ENCODE assay signal across 17 cellular contexts in genomic region chr20:23144856-23145255, GRCh38. TPM values are rescaled to one million over a fixed set of nuclear protein-coding genes. Genes with fewer than 3 reads are reported as not detected.
DNase-seq lines count a peak whose midpoint lies in the region; ATAC-seq and TF ChIP-seq lines count a peak whose summit lies in the region.
"Had no signal": no experiment of that assay in that cellular context is flagged by ENCODE, and none has a peak within 500 bp of the region (broad histone marks: within the 10 kb centered on the region; RNA-seq: fewer than 3 reads in every experiment).

No MANE protein-coding gene starts in this region.

- TF ChIP-seq RAD21 in IMR-90 (IDR thresholded peaks at IDR 0.05; ENCODE audit: low read length) = no peak

- peak overlapping the region; percentile 56; the same call in 1 of the 2 replicates for H2AK5ac ChIP-seq in IMR-90 (ENCODE audit: low read depth, low read length)

- no peak for ATAC-seq in IMR-90 (ENCODE audit: low read depth)
- ATAC-seq in activated CD4-positive, alpha-beta T cell treated with anti-CD3 and anti-CD28 coated beads for 36 hours = no peak
- no peak for ATAC-seq in stimulated activated naive B cell treated with anti-CD40 and anti-IgM and Interleukin-4, amounts not matched to agents 10 μg/mL and 1 μg/mL and 100 μg/mL, for 72 hours (replicated peaks)
- ATAC-seq: activated naive CD4-positive, alpha-beta T cell treated with anti-CD3 and anti-CD28 coated beads, Interleukin-2, amount 50 U/mL, for 72 hours; left cardiac atrium had no signal

- H3K23ac ChIP-seq in IMR-90 (ENCODE audit: low read depth, low read length) = peak overlapping the region; percentile 15; the same call in 1 of the 2 replicates

- H2BK5ac ChIP-seq in IMR-90 (ENCODE audit: low read depth, low read length, poor library complexity, severe bottlenecking) = no peak overlapping the region

- POLR2A ChIA-PET in IMR-90 (lab: Charles Lee; ENCODE audit: unreplicated experiment) = interaction anchor here (0.5 to 0.7 kb wide), 3 partner anchors 11 to 1698 kb away, joined by 3 to 8 read pairs (median 4); no protein-coding TSS in a partner anchor
- POLR2A ChIA-PET in activated CD4-positive, alpha-beta T cell treated with anti-CD3 and anti-CD28 coated beads for 36 hours (lab: Charles Lee) = interaction anchor here (0.6 kb wide), 1 partner anchor 94 kb away, joined by 4 read pairs; no protein-coding TSS in a partner anchor

- H3K27me3 ChIP-seq in ACC112 (ENCODE audit: insufficient read depth, low read length) (no peaks in the 10 kb centered on the region), IMR-90 (ENCODE audit: control insufficient read depth, insufficient read depth, low read length) (no peaks in the 10 kb centered on the region), neutrophil (no peaks in the 10 kb centered on the region), stomach (no peaks in the 10 kb centered on the region)

- 0 out of 4 replicates have a peak overlapping the region, but pooled peaks of 1 of the 2 experiments have one; percentile 5 for H4K8ac ChIP-seq in IMR-90 (ENCODE audit: low read depth in 2 of 2, low read length in 2 of 2)

- H3K56ac ChIP-seq in IMR-90 (ENCODE audit: extremely low read depth, insufficient read depth, low read length) = no peak overlapping the region

- no peak overlapping the region for H2AK9ac ChIP-seq in IMR-90 (replicated peaks; ENCODE audit: low read depth, low read length, poor library complexity)

- no peak overlapping the region for H4K5ac ChIP-seq in IMR-90 (ENCODE audit: low read depth, low read length)

- CTCF ChIA-PET in IMR-90 (lab: Yijun Ruan, JAX) = no interaction called here
- CTCF ChIA-PET in activated CD4-positive, alpha-beta T cell treated with anti-CD3 and anti-CD28 coated beads for 36 hours (lab: Charles Lee) = no interaction called here

- no peak overlapping the region for H3K9ac ChIP-seq in IMR-90 (ENCODE audit: low read depth, low read length)

- H3K4me1 Mint-ChIP-seq in activated CD4-positive, alpha-beta T cell treated with anti-CD3 and anti-CD28 coated beads for 36 hours = peaks cover 40% of the 10 kb centered on the region
- H3K4me1 Mint-ChIP-seq in stimulated activated naive B cell treated with anti-CD40 and anti-IgM and Interleukin-4, amounts not matched to agents 10 μg/mL and 1 μg/mL and 100 μg/mL, for 72 hours = peaks cover 8 to 13% of the 10 kb centered on the region in 2 donors

- no peaks in the 10 kb centered on the region for H3K9me3 ChIP-seq in IMR-90 (ENCODE audit: control insufficient read depth, insufficient read depth, low read length)
- H3K9me3 ChIP-seq in neutrophil = no peaks in the 10 kb centered on the region
- H3K9me3 ChIP-seq in stomach = no peaks in the 10 kb centered on the region

- peaks cover 90% of the 10 kb centered on the region for H3K4me1 ChIP-seq in ACC112 (ENCODE audit: control insufficient read depth, insufficient read depth, low read length, unreplicated experiment)
- H3K4me1 ChIP-seq in IMR-90 (ENCODE audit: control insufficient read depth, insufficient read depth, low read length) = peaks cover 28% of the 10 kb centered on the region
- H3K4me1 ChIP-seq in neutrophil (ENCODE audit: control insufficient read depth in 1 of 2, insufficient read depth in 1 of 2, low read depth in 1 of 2, low read length in 1 of 2) = peaks cover 83 to 88% of the 10 kb centered on the region in 2 experiments
- peaks cover 0 to 41% (median 13%) of the 10 kb centered on the region in 4 donors for H3K4me1 ChIP-seq in stomach

- no peaks in the 10 kb centered on the region for H4K20me1 ChIP-seq in IMR-90 (ENCODE audit: insufficient read depth, low read length)

- peak overlapping the region; percentile 25; the same call in 1 of the 3 replicates for H2BK15ac ChIP-seq in IMR-90 (ENCODE audit: low read depth, low read length)

- H3K9me1 ChIP-seq in IMR-90 (ENCODE audit: insufficient read depth, low read length) = peaks cover 35% of the 10 kb centered on the region

- H3K4me2 ChIP-seq in IMR-90 (ENCODE audit: low read depth, low read length) = no peak overlapping the region

- peak overlapping the region; percentile 28 for H2BK120ac ChIP-seq in IMR-90 (ENCODE audit: low read depth, low read length)

- H3K79me1 ChIP-seq in IMR-90 (ENCODE audit: low read depth in 1 of 2, low read length in 2 of 2) = no peaks in the 10 kb centered on the region

- H3K79me2 ChIP-seq in ACC112 (ENCODE audit: control insufficient read depth, insufficient read depth, low read length, unreplicated experiment) = no peaks in the 10 kb centered on the region

- TF ChIP-seq EP300 in stomach (IDR thresholded peaks at IDR 0.05) = no peak

- H3K27me3 Mint-ChIP-seq in activated CD4-positive, alpha-beta T cell treated with anti-CD3 and anti-CD28 coated beads for 36 hours = peaks cover 8% of the 10 kb centered on the region
- H3K27me3 Mint-ChIP-seq in stimulated activated naive B cell treated with anti-CD40 and anti-IgM and Interleukin-4, amounts not matched to agents 10 μg/mL and 1 μg/mL and 100 μg/mL, for 72 hours = no peaks in the 10 kb centered on the region

- intact Hi-C loops in IMR-90 (cut with micrococcal nuclease) (loop anchor here (10.0 kb wide), 1 partner anchor 210 kb away; the partner anchor contains the start of gene NXT1), stomach (cut with DNase I; ENCODE audit: low total_unique reads) (no loop called here)
- intact Hi-C loops in activated CD4-positive, alpha-beta T cell treated with anti-CD3 and anti-CD28 coated beads for 36 hours (cut with DNase I, micrococcal nuclease) = loop anchor here (5.0 to 10.0 kb wide), 5 partner anchors 58 to 352 kb away; partner anchors contain the start of genes NXT1 (in 2 of the 2), CD93 (in 1 of the 2) and NAPB (in 1 of the 2)

- H3K18ac ChIP-seq in IMR-90 (ENCODE audit: low read depth, low read length) = no peak overlapping the region

- H3K27ac Mint-ChIP-seq in activated CD4-positive, alpha-beta T cell treated with anti-CD3 and anti-CD28 coated beads for 36 hours = no peak overlapping the region
- H3K27ac Mint-ChIP-seq in stimulated activated naive B cell treated with anti-CD40 and anti-IgM and Interleukin-4, amounts not matched to agents 10 μg/mL and 1 μg/mL and 100 μg/mL, for 72 hours = no peak overlapping the region

- no TSS peak for BruUV-seq in IMR-90 (replicated peaks; lab: Mats Ljungman, UMichigan)

- H2BK20ac ChIP-seq in IMR-90 (ENCODE audit: low read depth, low read length) = peak overlapping the region; percentile 30; the same call in 1 of the 2 replicates

- no peak overlapping the region for H3K4me3 ChIP-seq in ACC112 (ENCODE audit: low read depth, low read length)
- H3K4me3 ChIP-seq in IMR-90 (ENCODE audit: insufficient read depth, low read depth, low read length) = no peak overlapping the region
- H3K4me3 ChIP-seq in neutrophil (ENCODE audit: low read depth in 1 of 2, low read length in 1 of 2) = no peak overlapping the region
- H3K4me3 ChIP-seq in stomach = no peak overlapping the region
- H3K4me3 ChIP-seq: SK-N-MC had no signal

- TF ChIP-seq CTCF in IMR-90 (conservative IDR thresholded peaks at IDR 0.05; ENCODE audit: low read depth, low read length) = no peak
- no peak for TF ChIP-seq CTCF in neutrophil (IDR thresholded peaks at IDR 0.05)
- TF ChIP-seq CTCF in stomach (IDR thresholded peaks at IDR 0.05) = no peak

- H2AFZ ChIP-seq in ACC112 (ENCODE audit: low read length, unreplicated experiment) (no peak overlapping the region), IMR-90 (replicated peaks; ENCODE audit: low read length, poor library complexity) (peak overlapping the region; percentile 58)

- no peak overlapping the region for H3K4me3 Mint-ChIP-seq in activated CD4-positive, alpha-beta T cell treated with anti-CD3 and anti-CD28 coated beads for 36 hours
- H3K4me3 Mint-ChIP-seq in stimulated activated naive B cell treated with anti-CD40 and anti-IgM and Interleukin-4, amounts not matched to agents 10 μg/mL and 1 μg/mL and 100 μg/mL, for 72 hours = no peak overlapping the region
- H3K4me3 Mint-ChIP-seq: H9 had no signal

- no peaks in the 10 kb centered on the region for H3K36me3 Mint-ChIP-seq in activated CD4-positive, alpha-beta T cell treated with anti-CD3 and anti-CD28 coated beads for 36 hours (ENCODE audit: low read depth)
- no peaks in the 10 kb centered on the region for H3K36me3 Mint-ChIP-seq in stimulated activated naive B cell treated with anti-CD40 and anti-IgM and Interleukin-4, amounts not matched to agents 10 μg/mL and 1 μg/mL and 100 μg/mL, for 72 hours
- H3K36me3 Mint-ChIP-seq: activated naive CD4-positive, alpha-beta T cell treated with anti-CD3 and anti-CD28 coated beads, Interleukin-2, amount 50 U/mL, for 72 hours had no signal

- no peaks in the 10 kb centered on the region for H3K9me3 Mint-ChIP-seq in activated CD4-positive, alpha-beta T cell treated with anti-CD3 and anti-CD28 coated beads for 36 hours (ENCODE audit: low read depth)
- no peaks in the 10 kb centered on the region for H3K9me3 Mint-ChIP-seq in stimulated activated naive B cell treated with anti-CD40 and anti-IgM and Interleukin-4, amounts not matched to agents 10 μg/mL and 1 μg/mL and 100 μg/mL, for 72 hours
- H3K9me3 Mint-ChIP-seq: activated naive CD4-positive, alpha-beta T cell treated with anti-CD3 and anti-CD28 coated beads, Interleukin-2, amount 50 U/mL, for 72 hours had no signal

- in situ Hi-C loops in IMR-90 (cut with MboI; ENCODE audit: low sequenced_read_pairs) = no loop called here

- peak overlapping the region; percentile 52 for H3K4ac ChIP-seq in IMR-90 (ENCODE audit: low read depth, low read length)

- WGBS in IMR-90 (ENCODE audit: extremely low coverage in 2 of 2, insufficient read length in 1 of 2), 2 experiments = 96% methylated on average over 4 of the region's 7 CpGs; no CpG with 5 or more reads in 1 of the 2 experiments
- 83 to 93% (median 89%) methylated on average over 7 of the region's 7 CpGs for WGBS in stomach, 5 donors

- H3K14ac ChIP-seq in IMR-90 (replicated peaks; ENCODE audit: low read depth, low read length) = 0 out of 2 replicates have a peak overlapping the region, but pooled peaks have one; percentile 49

- H3K36me3 ChIP-seq in ACC112 (ENCODE audit: insufficient read depth, low read length) (no peaks in the 10 kb centered on the region), IMR-90 (ENCODE audit: control insufficient read depth, insufficient read depth, low read length) (no peaks in the 10 kb centered on the region), neutrophil (no peaks in the 10 kb centered on the region), stomach (no peaks in the 10 kb centered on the region)

- TF ChIP-seq POLR2A in IMR-90 (IDR thresholded peaks at IDR 0.05; ENCODE audit: low read depth, low read length) = no peak
- no peak for TF ChIP-seq POLR2A in stomach (IDR thresholded peaks at IDR 0.05)

- no peak overlapping the region for H4K91ac ChIP-seq in IMR-90 (ENCODE audit: insufficient read depth, low read depth, low read length)

- DNase-seq in IMR-90 = no peak
- peak; percentile 95 for DNase-seq in cerebellar cortex (ENCODE audit: low spot score)
- no peak for DNase-seq in stomach
- DNase-seq in HT-29 (ENCODE audit: low spot score) = no peak
- DNase-seq in activated CD4-positive, alpha-beta T cell treated with anti-CD3 and anti-CD28 coated beads for 36 hours = no peak
- DNase-seq in stimulated activated naive B cell treated with anti-CD40 and anti-IgM and Interleukin-4, amounts not matched to agents 10 μg/mL and 1 μg/mL and 100 μg/mL, for 72 hours = no peak
- DNase-seq: Calu3; effector CD4-positive, alpha-beta T cell; H9; left cardiac atrium; NCI-H1436 treated with DMSO at 0.1 percent for 48 hours; NCI-H345 had no signal

- H3K27ac ChIP-seq in ACC112 (ENCODE audit: low read depth, low read length) = peak overlapping the region; percentile 92
- H3K27ac ChIP-seq in IMR-90 (ENCODE audit: insufficient read depth, low read length) = no peak overlapping the region
- H3K27ac ChIP-seq in neutrophil = peak overlapping the region; percentile 99
- H3K27ac ChIP-seq in stomach = peak overlapping the region in 2 of 5 donors; percentile 53
- H3K27ac ChIP-seq: SK-N-MC had no signal

- dilution Hi-C loops in IMR-90 (cut with HindIII; ENCODE audit: low sequenced_read_pairs, unreplicated experiment) = no loop called here

RNA-seq across cellular contexts. Expression of gene CD93, which starts 58.7 kb away (rescaled TPM):
- total RNA-seq in IMR-90 (2012; rRNA removed) = under 0.01 TPM in 1 of 2 replicates, not detected in the other
- 0.02 TPM in 1 of 2 replicates, not detected in the other for polyA plus RNA-seq in IMR-90 (2012; rRNA removed)
- polyA plus RNA-seq in IMR-90 (2012; cell fraction: cytosol; rRNA removed) = not detected in 2 replicates
- polyA plus RNA-seq in IMR-90 (2012; cell fraction: nucleus; rRNA removed; ENCODE audit: low replicate concordance) = not detected in 2 replicates
- total RNA-seq in stomach = 10 to 100 TPM in 3 of 5 donors, 1 to 10 TPM in 2; 2.9 to 63.5 (median 13.8) TPM
- polyA plus RNA-seq in stomach = 1 to 10 TPM; 3.4 to 5.3 (median 4.1) TPM
- not detected in 2 replicates for total RNA-seq in HT-29 (2014; rRNA removed; shearing (Covaris generic))
- total RNA-seq in activated CD4-positive, alpha-beta T cell treated with anti-CD3 and anti-CD28 coated beads for 36 hours = under 1 TPM; 0.82 to 0.84 TPM
- total RNA-seq: Calu3, H9, LHCN-M2 had no signal
